Comparison of ENCODE assay signal across 10 cellular contexts in the genomic region with DNA sequence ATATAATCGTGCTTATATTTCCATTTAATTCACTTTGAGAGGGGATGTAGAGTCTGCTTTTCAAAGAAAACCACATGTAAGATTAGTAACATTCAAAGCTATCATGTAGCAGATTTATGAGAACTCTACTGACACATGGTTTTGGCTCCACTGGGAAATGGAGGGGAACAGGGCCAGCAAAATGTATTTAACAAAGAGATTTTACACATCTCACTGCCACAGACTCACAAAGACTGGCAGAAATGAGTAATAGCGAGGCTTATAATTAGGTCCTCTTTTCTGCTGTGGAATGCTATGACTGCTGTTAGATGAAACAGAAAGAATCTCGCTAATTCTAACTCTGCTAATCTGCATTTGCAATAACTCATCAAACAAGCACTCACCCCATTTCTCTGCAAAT. TPM values are rescaled to one million over a fixed set of nuclear protein-coding genes. Genes with fewer than 3 reads are reported as not detected.
DNase-seq lines count a peak whose midpoint lies in the region; ATAC-seq and TF ChIP-seq lines count a peak whose summit lies in the region.
"Had no signal": no experiment of that assay in that cellular context is flagged by ENCODE, and none has a peak within 500 bp of the region (broad histone marks: within the 10 kb centered on the region; RNA-seq: fewer than 3 reads in every experiment).

No MANE protein-coding gene starts in this region.

- no peak for ATAC-seq in natural killer cell treated with Interleukin-12 subunit alpha and Interleukin-12 subunit beta and Interleukin-15 and Interleukin-18, amount 100 ng/mL, for 72 hours
- ATAC-seq in natural killer cell (no peak), HG03159 (IDR thresholded peaks at IDR 0.05; ENCODE audit: unreplicated experiment) (peak; percentile 27), GM21737 (IDR thresholded peaks at IDR 0.05; ENCODE audit: unreplicated experiment) (no peak)
- ATAC-seq: K562 had no signal

- DNase-seq in natural killer cell treated with Interleukin-12 subunit alpha and Interleukin-12 subunit beta and Interleukin-15 and Interleukin-18, amount 100 ng/mL, for 72 hours (ENCODE audit: low spot score): no peak
- DNase-seq in natural killer cell: no peak
- peak; percentile 47 to 52 for DNase-seq in cardiac fibroblast (ENCODE audit: low read depth in 2 of 2)
- no peak for DNase-seq in type B pancreatic cell (ENCODE audit: extremely low spot score, unreplicated experiment)
- no peak for DNase-seq in NCI-H1092 (lab: John Stamatoyannopoulos, UW)
- no peak for DNase-seq in D341Med (ENCODE audit: low spot score)
- DNase-seq: COR-L47 had no signal

- no peaks in the 10 kb centered on the region for H3K9me3 Mint-ChIP-seq in natural killer cell treated with Interleukin-12 subunit alpha and Interleukin-12 subunit beta and Interleukin-15 and Interleukin-18, amount 100 ng/mL, for 72 hours
- H3K9me3 Mint-ChIP-seq in natural killer cell (no peaks in the 10 kb centered on the region), type B pancreatic cell (no peaks in the 10 kb centered on the region)

- no peak overlapping the region for H3K4me3 ChIP-seq in cardiac fibroblast (replicated peaks in 1 of 2; ENCODE audit: low read depth in 2 of 2, low read length in 2 of 2)
- H3K4me3 ChIP-seq: K562 had no signal

- intact Hi-C loops in natural killer cell (cut with micrococcal nuclease): no loop called here

- H3K36me3 Mint-ChIP-seq in natural killer cell treated with Interleukin-12 subunit alpha and Interleukin-12 subunit beta and Interleukin-15 and Interleukin-18, amount 100 ng/mL, for 72 hours: peaks cover 11% of the 10 kb centered on the region
- H3K36me3 Mint-ChIP-seq in natural killer cell (no peaks in the 10 kb centered on the region), type B pancreatic cell (peaks cover 24% of the 10 kb centered on the region)

- peak overlapping the region; percentile 34 to 66 for H3K27ac Mint-ChIP-seq in natural killer cell treated with Interleukin-12 subunit alpha and Interleukin-12 subunit beta and Interleukin-15 and Interleukin-18, amount 100 ng/mL, for 72 hours
- H3K27ac Mint-ChIP-seq in natural killer cell (peak overlapping the region in 1 of 2 donors; percentile 18), type B pancreatic cell (peak overlapping the region; percentile 21)

- no peaks in the 10 kb centered on the region for H3K27me3 Mint-ChIP-seq in natural killer cell treated with Interleukin-12 subunit alpha and Interleukin-12 subunit beta and Interleukin-15 and Interleukin-18, amount 100 ng/mL, for 72 hours
- H3K27me3 Mint-ChIP-seq in natural killer cell (ENCODE audit: low read depth in 2 of 2): no peaks in the 10 kb centered on the region
- no peaks in the 10 kb centered on the region for H3K27me3 Mint-ChIP-seq in type B pancreatic cell

- H3K4me1 Mint-ChIP-seq in natural killer cell treated with Interleukin-12 subunit alpha and Interleukin-12 subunit beta and Interleukin-15 and Interleukin-18, amount 100 ng/mL, for 72 hours (ENCODE audit: low read depth in 2 of 2): peaks cover 37 to 51% of the 10 kb centered on the region in 2 donors
- H3K4me1 Mint-ChIP-seq in natural killer cell (peaks cover 53 to 70% of the 10 kb centered on the region in 2 donors), type B pancreatic cell (ENCODE audit: unreplicated experiment) (peaks cover 35% of the 10 kb centered on the region)

- TF ChIP-seq CTCF in natural killer cell (IDR thresholded peaks at IDR 0.05): no peak
- TF ChIP-seq CTCF in cardiac fibroblast (IDR thresholded peaks at IDR 0.05; ENCODE audit: low read depth, low read length): no peak
- TF ChIP-seq CTCF in type B pancreatic cell (conservative IDR thresholded peaks at IDR 0.05): no peak

- no peak overlapping the region for H3K4me3 Mint-ChIP-seq in natural killer cell treated with Interleukin-12 subunit alpha and Interleukin-12 subunit beta and Interleukin-15 and Interleukin-18, amount 100 ng/mL, for 72 hours
- H3K4me3 Mint-ChIP-seq in natural killer cell (no peak overlapping the region), type B pancreatic cell (peak overlapping the region; percentile 5)

RNA-seq across cellular contexts. Expression of gene DAP, which starts 4.5 kb away (rescaled TPM):
- total RNA-seq in natural killer cell treated with Interleukin-12 subunit alpha and Interleukin-12 subunit beta and Interleukin-15 and Interleukin-18, amount 100 ng/mL, for 72 hours: 10 to 100 TPM; 80.1 to 84.3 TPM
- total RNA-seq in natural killer cell (10 to 100 TPM; 38.4 to 48.9 (median 44.9) TPM), type B pancreatic cell (ENCODE audit: low replicate concordance) (82.7 and 102 TPM in 2 replicates)

Comparison
In these comparisons a context has a peak if more than half of its experiments do, and no peak if none do; other contexts are left out.
1. DNase-seq: peak in cardiac fibroblast (2 of 2); none in natural killer cell treated with Interleukin-12 subunit alpha and Interleukin-12 subunit beta and Interleukin-15 and Interleukin-18, amount 100 ng/mL, for 72 hours (single experiment), natural killer cell (single experiment), type B pancreatic cell (single experiment), NCI-H1092 (single experiment) and D341Med (single experiment).